7 cellular contexts compared by ENCODE assay signal in the genomic region with DNA sequence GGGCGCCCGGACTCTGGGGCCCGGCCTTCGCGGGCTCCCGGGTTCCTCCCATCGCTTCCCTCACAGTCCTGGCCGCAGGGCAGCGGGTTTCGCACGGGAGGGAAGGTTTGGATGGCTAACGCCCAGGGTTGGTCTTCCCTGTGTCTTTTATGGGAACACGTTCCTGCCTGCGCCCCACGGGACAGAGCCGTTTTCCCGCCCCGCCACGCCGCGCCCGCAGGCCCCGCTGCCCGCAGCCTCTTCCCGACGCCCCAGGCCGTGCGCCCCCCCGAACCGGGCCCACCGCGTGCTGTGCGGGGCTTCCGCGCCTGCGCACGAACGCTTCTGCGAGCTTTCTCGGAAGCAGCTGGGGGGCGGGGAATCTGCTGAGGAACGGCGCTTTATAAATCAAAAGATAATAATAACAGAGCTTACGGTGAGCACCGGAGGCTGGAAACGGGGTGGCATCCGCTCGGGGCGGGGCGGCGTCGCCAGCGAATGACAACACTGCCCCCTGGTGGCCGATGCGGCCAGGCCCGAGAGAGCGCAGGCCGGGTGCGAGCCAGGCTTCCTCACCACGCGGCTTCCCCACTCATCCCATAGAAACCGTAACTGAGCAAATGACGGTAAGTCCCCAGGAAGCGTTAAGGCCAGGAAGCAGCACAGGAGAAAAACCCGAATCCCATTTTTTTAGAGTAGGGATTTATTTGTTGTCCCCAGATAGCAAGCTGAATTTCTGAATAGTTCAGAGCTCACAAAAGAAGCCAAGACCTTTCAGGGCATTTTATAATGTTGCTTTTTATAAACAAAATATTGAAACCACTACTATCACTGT.
A peak's percentile ranks its signal among the peaks of the same experiment; 100 is the strongest.
DNase-seq lines count a peak whose midpoint lies in the region; ATAC-seq and TF ChIP-seq lines count a peak whose summit lies in the region.

No MANE protein-coding gene starts in this region.

- ATAC-seq in HG03280 (IDR thresholded peaks at IDR 0.05; ENCODE audit: unreplicated experiment) (peak; percentile 80), left lobe of liver (peak; percentile 99)

- H3K36me3 Mint-ChIP-seq in activated CD4-positive, alpha-beta T cell treated with anti-CD3 and anti-CD28 coated beads, Interleukin-2, amount 10 ng/mL, durations not matched to agents 24 days and 14 days (ENCODE audit: low read depth) = no peaks in the 10 kb centered on the region

- peak overlapping the region; percentile 76 for H3K4me3 Mint-ChIP-seq in activated CD4-positive, alpha-beta T cell treated with anti-CD3 and anti-CD28 coated beads, Interleukin-2, amount 10 ng/mL, durations not matched to agents 24 days and 14 days

- no peak overlapping the region for H3K27ac Mint-ChIP-seq in activated CD4-positive, alpha-beta T cell treated with anti-CD3 and anti-CD28 coated beads, Interleukin-2, amount 10 ng/mL, durations not matched to agents 24 days and 14 days

- H3K9me3 Mint-ChIP-seq in activated CD4-positive, alpha-beta T cell treated with anti-CD3 and anti-CD28 coated beads, Interleukin-2, amount 10 ng/mL, durations not matched to agents 24 days and 14 days = no peaks in the 10 kb centered on the region

- peaks cover 5% of the 10 kb centered on the region for H3K4me1 Mint-ChIP-seq in activated CD4-positive, alpha-beta T cell treated with anti-CD3 and anti-CD28 coated beads, Interleukin-2, amount 10 ng/mL, durations not matched to agents 24 days and 14 days

- in situ Hi-C loops in GM13976 (cut with MboI; ENCODE audit: low sequenced_read_pairs, unreplicated experiment) = loop anchor here (25.0 kb wide), 1 partner anchor 1047 kb away; no protein-coding TSS in a partner anchor

- intact Hi-C loops in activated CD4-positive, alpha-beta T cell treated with anti-CD3 and anti-CD28 coated beads, Interleukin-2, amount 10 ng/mL, durations not matched to agents 24 days and 14 days (cut with micrococcal nuclease) = loop anchor here (1.0 to 10.0 kb wide), 6 partner anchors 186 to 1038 kb away; no protein-coding TSS in a partner anchor

- peaks cover 39% of the 10 kb centered on the region for H3K27me3 Mint-ChIP-seq in activated CD4-positive, alpha-beta T cell treated with anti-CD3 and anti-CD28 coated beads, Interleukin-2, amount 10 ng/mL, durations not matched to agents 24 days and 14 days

- DNase-seq in GM13976 (ENCODE audit: low spot score) = peak; percentile 89
- DNase-seq in NCI-H510A (lab: John Stamatoyannopoulos, UW) = peak; percentile 63
- peak; percentile 95 for DNase-seq in activated CD4-positive, alpha-beta T cell treated with anti-CD3 and anti-CD28 coated beads, Interleukin-2, amount 10 ng/mL, durations not matched to agents 24 days and 14 days
- peak; percentile 63 for DNase-seq in dedifferentiated amniotic fluid mesenchymal stem cell (ENCODE audit: extremely low spot score)
- peak; percentile 83 for DNase-seq in left lobe of liver (ENCODE audit: low spot score)
- DNase-seq in stimulated activated CD4-positive, alpha-beta T cell treated with anti-CD3 and anti-CD28 coated beads, Interleukin-1b, Interleukin-23, amount 100 ng/mL, for 4 hours (ENCODE audit: low read depth in 2 of 2) = peak; percentile 87 to 88

- TF ChIP-seq CTCF in GM13976 (IDR thresholded peaks at IDR 0.05; ENCODE audit: borderline replicate concordance, control extremely low read depth, extremely low read depth, insufficient read depth, missing control alignments) = peak; percentile 93

Comparison
In these comparisons a context has a peak if more than half of its experiments do, and no peak if none do; other contexts are left out.
1. Peak in every context shown above with its lines: DNase-seq and ATAC-seq.